ENCODE assay signal across 28 cellular contexts in the genomic region with DNA sequence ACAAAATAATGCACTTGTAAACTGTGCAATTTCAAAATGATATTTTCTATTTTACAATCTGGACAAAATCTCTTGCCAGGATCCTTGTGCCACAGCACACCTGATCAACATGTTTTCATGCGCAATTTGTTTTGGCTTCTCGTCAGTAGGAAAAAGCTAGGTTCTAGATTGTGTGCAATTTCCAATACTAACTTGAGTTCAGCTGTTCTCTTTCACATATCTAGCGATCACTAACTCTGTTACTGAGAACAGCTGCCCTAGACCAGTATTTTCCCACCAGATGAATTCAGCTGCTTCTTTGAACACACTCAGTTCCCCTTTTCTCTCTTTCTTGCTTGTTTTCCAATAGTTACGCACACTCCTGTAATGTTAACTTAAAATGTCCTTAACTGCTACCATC.
"Had no signal": no experiment of that assay in that cellular context is flagged by ENCODE, and none has a peak within 500 bp of the region (broad histone marks: within the 10 kb centered on the region; RNA-seq: fewer than 3 reads in every experiment).

No MANE protein-coding gene starts in this region.

- ATAC-seq: effector memory CD8-positive, alpha-beta T cell; esophagus mucosa; gastrocnemius medialis; heart right ventricle; left cardiac atrium; left lung; left ventricle myocardium superior; lower lobe of right lung; mucosa of descending colon had no signal

- H3K36me3 Mint-ChIP-seq: mesothelial cell of epicardium, naive B cell had no signal

- H3K4me3 Mint-ChIP-seq: dendritic cell treated with granulocyte-macrophage colony-stimulating factor and Interleukin-4, amounts not matched to agents 40 ng/mL and 50 ng/mL, for 4 days; effector memory CD8-positive, alpha-beta T cell; endodermal cell; mesothelial cell of epicardium; naive B cell had no signal

- H3K27me3 Mint-ChIP-seq: dendritic cell treated with granulocyte-macrophage colony-stimulating factor and Interleukin-4, amounts not matched to agents 40 ng/mL and 50 ng/mL, for 4 days; effector memory CD8-positive, alpha-beta T cell; naive B cell had no signal

- H3K4me1 Mint-ChIP-seq: endodermal cell, mesothelial cell of epicardium, naive B cell had no signal

- H3K27ac Mint-ChIP-seq: dendritic cell treated with granulocyte-macrophage colony-stimulating factor and Interleukin-4, amounts not matched to agents 40 ng/mL and 50 ng/mL, for 4 days; effector memory CD8-positive, alpha-beta T cell; endodermal cell; mesothelial cell of epicardium; naive B cell had no signal

- H3K27ac ChIP-seq: colonic mucosa, epithelial cell of prostate, esophagus squamous epithelium, gastrocnemius medialis, heart right ventricle, left lung, lower lobe of right lung had no signal

- H3K4me3 ChIP-seq: colonic mucosa, esophagus squamous epithelium, gastrocnemius medialis, heart right ventricle, left lung, lower lobe of right lung, mucosa of descending colon had no signal

- H3K9me3 ChIP-seq: colonic mucosa, esophagus squamous epithelium, gastrocnemius medialis, left lung, lower lobe of right lung, mucosa of descending colon had no signal

- H3K4me1 ChIP-seq: colonic mucosa, esophagus squamous epithelium, gastrocnemius medialis, heart right ventricle, left lung, lower lobe of right lung had no signal

- H3K27me3 ChIP-seq: colonic mucosa, esophagus squamous epithelium, gastrocnemius medialis, heart right ventricle, left lung had no signal

- H3K36me3 ChIP-seq: colonic mucosa, esophagus squamous epithelium, gastrocnemius medialis, heart right ventricle, left lung, lower lobe of right lung had no signal

- DNase-seq: colonic mucosa; cortex of kidney; effector CD8-positive, alpha-beta T cell; effector memory CD8-positive, alpha-beta T cell; endodermal cell; erythroblast; esophagus squamous epithelium; foreskin fibroblast; foreskin melanocyte; gastrocnemius medialis; glutamatergic neuron; head of caudate nucleus; heart right ventricle; hippocampal formation; left cardiac atrium; left lung; left ventricle myocardium superior; lower lobe of right lung; mesenchymal stem cell; mucosa of descending colon; naive B cell had no signal

- FAIRE-seq: endometrium, islet of Langerhans, keratinocyte had no signal
